Comparison of ENCODE assay signal across 9 cellular contexts in the genomic region with DNA sequence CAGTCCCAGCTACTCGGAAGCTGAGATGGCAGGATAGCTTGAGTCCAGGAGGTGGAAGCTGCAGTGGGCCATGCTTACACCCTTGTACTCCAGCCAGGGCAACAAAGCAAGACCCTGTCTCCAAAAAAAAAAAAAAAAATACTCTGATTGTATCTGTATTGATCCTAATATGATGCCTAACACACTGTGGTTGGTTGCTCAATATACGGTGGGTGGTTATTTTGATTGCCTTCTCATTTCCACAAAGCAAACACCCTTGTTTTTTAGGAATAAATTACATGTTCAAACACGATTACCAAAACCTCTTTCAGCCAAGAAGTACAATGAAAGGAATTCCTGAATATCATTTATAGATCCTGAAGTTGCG. TPM values are rescaled to one million over a fixed set of nuclear protein-coding genes. Genes with fewer than 3 reads are reported as not detected.
A peak's percentile ranks its signal among the peaks of the same experiment; 100 is the strongest.
DNase-seq lines count a peak whose midpoint lies in the region; ATAC-seq lines count a peak whose summit lies in the region.
"Had no signal": no experiment of that assay in that cellular context is flagged by ENCODE, and none has a peak within 500 bp of the region (broad histone marks: within the 10 kb centered on the region; RNA-seq: fewer than 3 reads in every experiment).

No MANE protein-coding gene starts in this region.

- peaks cover 3% of the 10 kb centered on the region for H3K27me3 Mint-ChIP-seq in T-helper 1 cell treated with Interleukin-12 subunit alpha and Interleukin-12 subunit beta and Interleukin-4 antibody, amounts not matched to agents 30 μg/mL and 1 μg/mL, for 36 hours (ENCODE audit: low read depth)
- H3K27me3 Mint-ChIP-seq in activated T-helper 17 cell treated with anti-CD3 and anti-CD28 coated beads, Interleukin-2, amount 50 U/mL, for 72 hours, result no peaks in the 10 kb centered on the region
- peaks cover 2 to 8% (median 4%) of the 10 kb centered on the region in 3 donors for H3K27me3 Mint-ChIP-seq in immature natural killer cell (ENCODE audit: low read depth in 3 of 3)
- no peaks in the 10 kb centered on the region for H3K27me3 Mint-ChIP-seq in stimulated activated naive CD8-positive, alpha-beta T cell treated with anti-CD3 and anti-CD28 coated beads, Interleukin-15, amount 100 ng/mL, for 72 hours

- peaks cover 28% of the 10 kb centered on the region for H3K36me3 Mint-ChIP-seq in T-helper 1 cell treated with Interleukin-12 subunit alpha and Interleukin-12 subunit beta and Interleukin-4 antibody, amounts not matched to agents 30 μg/mL and 1 μg/mL, for 36 hours (ENCODE audit: low read depth)
- H3K36me3 Mint-ChIP-seq in activated T-helper 17 cell treated with anti-CD3 and anti-CD28 coated beads, Interleukin-2, amount 50 U/mL, for 72 hours (ENCODE audit: low read depth), result peaks cover 75% of the 10 kb centered on the region
- H3K36me3 Mint-ChIP-seq in immature natural killer cell, result peaks cover 4 to 7% (median 7%) of the 10 kb centered on the region in 3 donors

- no peak overlapping the region for H3K27ac ChIP-seq in SJCRH30

- no peak for ATAC-seq in activated T-helper 17 cell treated with anti-CD3 and anti-CD28 coated beads, Interleukin-2, amount 50 U/mL, for 72 hours (replicated peaks)
- ATAC-seq in stimulated activated naive CD8-positive, alpha-beta T cell treated with anti-CD3 and anti-CD28 coated beads, Interleukin-15, amount 100 ng/mL, for 72 hours, result no peak
- ATAC-seq in HG03378 (IDR thresholded peaks at IDR 0.05; ENCODE audit: unreplicated experiment), result no peak

- H3K9me3 Mint-ChIP-seq in T-helper 1 cell treated with Interleukin-12 subunit alpha and Interleukin-12 subunit beta and Interleukin-4 antibody, amounts not matched to agents 30 μg/mL and 1 μg/mL, for 36 hours, result no peaks in the 10 kb centered on the region
- no peaks in the 10 kb centered on the region for H3K9me3 Mint-ChIP-seq in activated T-helper 17 cell treated with anti-CD3 and anti-CD28 coated beads, Interleukin-2, amount 50 U/mL, for 72 hours
- no peaks in the 10 kb centered on the region for H3K9me3 Mint-ChIP-seq in immature natural killer cell
- no peaks in the 10 kb centered on the region for H3K9me3 Mint-ChIP-seq in stimulated activated naive CD8-positive, alpha-beta T cell treated with anti-CD3 and anti-CD28 coated beads, Interleukin-15, amount 100 ng/mL, for 72 hours

- no peak overlapping the region for H3K27ac Mint-ChIP-seq in T-helper 1 cell treated with Interleukin-12 subunit alpha and Interleukin-12 subunit beta and Interleukin-4 antibody, amounts not matched to agents 30 μg/mL and 1 μg/mL, for 36 hours
- peak overlapping the region; percentile 20 for H3K27ac Mint-ChIP-seq in activated T-helper 17 cell treated with anti-CD3 and anti-CD28 coated beads, Interleukin-2, amount 50 U/mL, for 72 hours
- no peak overlapping the region for H3K27ac Mint-ChIP-seq in immature natural killer cell
- no peak overlapping the region for H3K27ac Mint-ChIP-seq in stimulated activated naive CD8-positive, alpha-beta T cell treated with anti-CD3 and anti-CD28 coated beads, Interleukin-15, amount 100 ng/mL, for 72 hours

- H3K4me3 Mint-ChIP-seq in T-helper 1 cell treated with Interleukin-12 subunit alpha and Interleukin-12 subunit beta and Interleukin-4 antibody, amounts not matched to agents 30 μg/mL and 1 μg/mL, for 36 hours, result peak overlapping the region; percentile 92
- peak overlapping the region; percentile 90 for H3K4me3 Mint-ChIP-seq in activated T-helper 17 cell treated with anti-CD3 and anti-CD28 coated beads, Interleukin-2, amount 50 U/mL, for 72 hours
- H3K4me3 Mint-ChIP-seq in immature natural killer cell, result peak overlapping the region; percentile 52 to 97 (median 91)
- peak overlapping the region; percentile 68 to 100 for H3K4me3 Mint-ChIP-seq in stimulated activated naive CD8-positive, alpha-beta T cell treated with anti-CD3 and anti-CD28 coated beads, Interleukin-15, amount 100 ng/mL, for 72 hours

- no peaks in the 10 kb centered on the region; the same call in 1 of the 2 replicates for H3K36me3 ChIP-seq in SJCRH30

- H3K4me1 Mint-ChIP-seq in T-helper 1 cell treated with Interleukin-12 subunit alpha and Interleukin-12 subunit beta and Interleukin-4 antibody, amounts not matched to agents 30 μg/mL and 1 μg/mL, for 36 hours (ENCODE audit: low read depth), result peaks cover 50% of the 10 kb centered on the region
- H3K4me1 Mint-ChIP-seq in activated T-helper 17 cell treated with anti-CD3 and anti-CD28 coated beads, Interleukin-2, amount 50 U/mL, for 72 hours, result peaks cover 36% of the 10 kb centered on the region
- peaks cover 66 to 79% of the 10 kb centered on the region in 2 donors for H3K4me1 Mint-ChIP-seq in immature natural killer cell
- peaks cover 44% of the 10 kb centered on the region for H3K4me1 Mint-ChIP-seq in stimulated activated naive CD8-positive, alpha-beta T cell treated with anti-CD3 and anti-CD28 coated beads, Interleukin-15, amount 100 ng/mL, for 72 hours

- H3K4me3 ChIP-seq in SJCRH30, result no peak overlapping the region; the same call in 1 of the 2 replicates

- H3K9me3 ChIP-seq in SJCRH30 (replicated peaks), result no peaks in the 10 kb centered on the region

- H3K27me3 ChIP-seq in SJCRH30, result no peaks in the 10 kb centered on the region

- 0 out of 2 replicates have a peak, but pooled peaks cover 5% of the 10 kb centered on the region for H3K4me1 ChIP-seq in SJCRH30

- no peak for DNase-seq in T-helper 1 cell
- DNase-seq in immature natural killer cell, result no peak
- DNase-seq in stimulated activated naive CD8-positive, alpha-beta T cell treated with anti-CD3 and anti-CD28 coated beads, Interleukin-15, amount 100 ng/mL, for 72 hours, result no peak
- no peak for DNase-seq in 8988T
- no peak for DNase-seq in SJCRH30
- DNase-seq: caudate nucleus had no signal

RNA-seq across cellular contexts. Expression of a gene that starts 3.4 kb away (rescaled TPM):
- 10 to 100 TPM; 26.5 to 27.3 TPM for total RNA-seq in activated T-helper 17 cell treated with anti-CD3 and anti-CD28 coated beads, Interleukin-2, amount 50 U/mL, for 72 hours
- 10 to 100 TPM; 18.2 to 27.3 (median 20.6) TPM for polyA plus RNA-seq in immature natural killer cell
- total RNA-seq in SJCRH30 (2014; rRNA removed; shearing (Covaris generic)), result 23.8 and 26.7 TPM in 2 replicates
